Comparison of ENCODE assay signal across 38 cellular contexts in the genomic region with DNA sequence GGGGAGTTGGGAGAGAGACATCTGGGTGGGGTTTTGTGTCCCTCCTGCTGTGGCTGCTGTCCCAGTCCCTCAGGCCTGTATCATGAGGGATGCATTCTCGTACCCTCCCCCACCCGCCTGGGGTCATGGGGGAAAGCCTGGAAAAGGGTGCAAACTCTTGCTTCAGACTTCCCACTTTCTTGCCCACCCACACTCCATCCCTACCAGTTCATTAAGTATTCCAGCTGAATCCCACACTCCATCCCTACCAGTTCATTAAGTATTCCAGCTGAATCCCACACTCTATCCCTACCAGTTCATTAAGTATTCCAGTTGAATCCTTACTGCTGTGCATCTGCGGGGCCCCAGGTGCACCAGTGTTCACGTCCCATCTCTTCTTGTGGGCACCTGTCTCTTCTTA.
"Had no signal": no experiment of that assay in that cellular context is flagged by ENCODE, and none has a peak within 500 bp of the region (broad histone marks: within the 10 kb centered on the region; RNA-seq: fewer than 3 reads in every experiment).

No MANE protein-coding gene starts in this region.

- ATAC-seq: activated CD4-positive, CD25-positive, alpha-beta regulatory T cell treated with anti-CD3 and anti-CD28 coated beads, Interleukin-2, amount 50 U/mL, for 24 hours; activated CD8-positive, alpha-beta T cell treated with anti-CD3 and anti-CD28 coated beads for 36 hours; activated naive CD8-positive, alpha-beta T cell treated with anti-CD3 and anti-CD28 coated beads, Interleukin-2, amount 50 U/mL, for 24 hours; foreskin keratinocyte; T-helper 17 cell had no signal

- H3K27me3 Mint-ChIP-seq: activated naive CD8-positive, alpha-beta T cell treated with anti-CD3 and anti-CD28 coated beads for 36 hours; activated naive CD8-positive, alpha-beta T cell treated with anti-CD3 and anti-CD28 coated beads, Interleukin-2, amount 50 U/mL, for 24 hours; central memory CD8-positive, alpha-beta T cell had no signal

- FAIRE-seq: bronchial epithelial cell had no signal

- H3K4me1 Mint-ChIP-seq: activated B cell treated with CpG ODN at 0.5 μM for 24 hours; activated naive CD4-positive, alpha-beta T cell treated with anti-CD3 and anti-CD28 coated beads, Interleukin-2, amount 50 U/mL, for 24 hours; activated naive CD8-positive, alpha-beta T cell treated with anti-CD3 and anti-CD28 coated beads for 36 hours; activated naive CD8-positive, alpha-beta T cell treated with anti-CD3 and anti-CD28 coated beads, Interleukin-2, amount 50 U/mL, for 24 hours; central memory CD8-positive, alpha-beta T cell had no signal

- H3K9me3 Mint-ChIP-seq: activated B cell treated with CpG ODN at 0.5 μM for 24 hours; activated CD8-positive, alpha-beta T cell treated with anti-CD3 and anti-CD28 coated beads for 36 hours; activated naive CD4-positive, alpha-beta T cell treated with anti-CD3 and anti-CD28 coated beads for 36 hours; activated naive CD4-positive, alpha-beta T cell treated with anti-CD3 and anti-CD28 coated beads, Interleukin-2, amount 50 U/mL, for 24 hours; activated naive CD8-positive, alpha-beta T cell treated with anti-CD3 and anti-CD28 coated beads for 36 hours; activated naive CD8-positive, alpha-beta T cell treated with anti-CD3 and anti-CD28 coated beads, Interleukin-2, amount 50 U/mL, for 24 hours; activated T-helper 1 cell treated with anti-CD3 and anti-CD28 coated beads, Interleukin-12 subunit alpha, Interleukin-12 subunit beta, Interleukin-2, Interleukin-4 antibody, amounts not matched to agents 30 ng/mL and 10 ng/mL and 1 ng/mL, durations not matched to agents 14 hours and 24 hours and 36 hours; activated T-helper 2 cell treated with anti-CD3 and anti-CD28 coated beads, Interferon-gamma antibody, Interleukin-2, Interleukin-4, amounts not matched to agents 10 μg/mL and 5 μg/mL and 100 μg/mL, durations not matched to agents 14 hours and 24 hours and 36 hours; central memory CD8-positive, alpha-beta T cell; dendritic cell treated with granulocyte-macrophage colony-stimulating factor and Interleukin-4, amounts not matched to agents 40 ng/mL and 50 ng/mL, for 4 days; T-helper 2 cell treated with Interferon-gamma antibody and Interleukin-4, amounts not matched to agents 5 μg/mL and 100 μg/mL, for 36 hours had no signal

- H3K9me3 ChIP-seq: adrenal gland, esophagus muscularis mucosa, gastrocnemius medialis had no signal

- H3K4me3 ChIP-seq: adrenal gland, coronary artery, dorsolateral prefrontal cortex, esophagus muscularis mucosa, gastrocnemius medialis, heart left ventricle had no signal

- H3K4me3 Mint-ChIP-seq: activated B cell treated with CpG ODN at 0.5 μM for 24 hours; activated CD8-positive, alpha-beta T cell treated with anti-CD3 and anti-CD28 coated beads for 36 hours; activated naive CD4-positive, alpha-beta T cell treated with anti-CD3 and anti-CD28 coated beads for 36 hours; activated naive CD4-positive, alpha-beta T cell treated with anti-CD3 and anti-CD28 coated beads, Interleukin-2, amount 50 U/mL, for 24 hours; activated naive CD8-positive, alpha-beta T cell treated with anti-CD3 and anti-CD28 coated beads for 36 hours; activated naive CD8-positive, alpha-beta T cell treated with anti-CD3 and anti-CD28 coated beads, Interleukin-2, amount 50 U/mL, for 24 hours; activated T-helper 1 cell treated with anti-CD3 and anti-CD28 coated beads, Interleukin-12 subunit alpha, Interleukin-12 subunit beta, Interleukin-2, Interleukin-4 antibody, amounts not matched to agents 30 ng/mL and 10 ng/mL and 1 ng/mL, durations not matched to agents 14 hours and 24 hours and 36 hours; central memory CD8-positive, alpha-beta T cell; dendritic cell treated with granulocyte-macrophage colony-stimulating factor and Interleukin-4, amounts not matched to agents 40 ng/mL and 50 ng/mL, for 4 days; T-helper 17 cell; T-helper 2 cell treated with Interferon-gamma antibody and Interleukin-4, amounts not matched to agents 5 μg/mL and 100 μg/mL, for 36 hours had no signal

- DNase-seq: activated B cell treated with CpG ODN at 0.5 μM for 24 hours; activated CD4-positive, alpha-beta T cell treated with anti-CD3 and anti-CD28 coated beads for 48 hours; activated CD4-positive, alpha-beta T cell treated with anti-CD3 and anti-CD28 coated beads, Interleukin-2, amount 50 U/mL, for 1 hour; activated CD4-positive, alpha-beta T cell treated with anti-CD3 and anti-CD28 coated beads, Interleukin-2, amount 50 U/mL, for 48 hours; activated CD8-positive, alpha-beta memory T cell treated with anti-CD3 and anti-CD28 coated beads for 24 hours; activated CD8-positive, alpha-beta memory T cell treated with anti-CD3 and anti-CD28 coated beads, Interleukin-2, amount 50 U/mL, for 4 hours; activated CD8-positive, alpha-beta T cell treated with anti-CD3 and anti-CD28 coated beads for 36 hours; activated effector memory CD4-positive, alpha-beta T cell treated with anti-CD3 and anti-CD28 coated beads, Interleukin-2, amount 50 U/mL, for 16 hours; activated naive CD4-positive, alpha-beta T cell treated with anti-CD3 and anti-CD28 coated beads for 36 hours; activated naive CD8-positive, alpha-beta T cell treated with anti-CD3 and anti-CD28 coated beads for 36 hours; activated naive CD8-positive, alpha-beta T cell treated with anti-CD3 and anti-CD28 coated beads, Interleukin-2, amount 50 U/mL, for 24 hours; activated T-cell treated with anti-CD3 and anti-CD28 coated beads, Interleukin-2, amount 50 U/mL, for 1 hour; activated T-cell treated with anti-CD3 and anti-CD28 coated beads, Interleukin-2, amount 50 U/mL, for 48 hours; adrenal gland; amygdala; aorta; brain microvascular endothelial cell; dorsolateral prefrontal cortex; effector memory CD4-positive, alpha-beta T cell; erythroblast; foreskin keratinocyte; gastrocnemius medialis; glutamatergic neuron; heart left ventricle; T-helper 1 cell; T-helper 17 cell; T1000 had no signal

- H3K27me3 ChIP-seq: adrenal gland, brain microvascular endothelial cell, dorsolateral prefrontal cortex, foreskin keratinocyte, gastrocnemius medialis, heart left ventricle had no signal

- H3K36me3 Mint-ChIP-seq: activated naive CD4-positive, alpha-beta T cell treated with anti-CD3 and anti-CD28 coated beads, Interleukin-2, amount 50 U/mL, for 24 hours; activated naive CD8-positive, alpha-beta T cell treated with anti-CD3 and anti-CD28 coated beads for 36 hours had no signal

- H3K27ac ChIP-seq: adrenal gland, brain microvascular endothelial cell, coronary artery, dorsolateral prefrontal cortex, esophagus muscularis mucosa, foreskin keratinocyte, gastrocnemius medialis, heart left ventricle had no signal

- H3K4me1 ChIP-seq: adrenal gland had no signal

- H3K36me3 ChIP-seq: adrenal gland, brain microvascular endothelial cell, esophagus muscularis mucosa, gastrocnemius medialis, heart left ventricle, WERI-Rb-1 had no signal

- H3K27ac Mint-ChIP-seq: activated B cell treated with CpG ODN at 0.5 μM for 24 hours; activated CD8-positive, alpha-beta T cell treated with anti-CD3 and anti-CD28 coated beads for 36 hours; activated naive CD4-positive, alpha-beta T cell treated with anti-CD3 and anti-CD28 coated beads for 36 hours; activated naive CD4-positive, alpha-beta T cell treated with anti-CD3 and anti-CD28 coated beads, Interleukin-2, amount 50 U/mL, for 24 hours; activated naive CD8-positive, alpha-beta T cell treated with anti-CD3 and anti-CD28 coated beads for 36 hours; activated naive CD8-positive, alpha-beta T cell treated with anti-CD3 and anti-CD28 coated beads, Interleukin-2, amount 50 U/mL, for 24 hours; activated T-helper 1 cell treated with anti-CD3 and anti-CD28 coated beads, Interleukin-12 subunit alpha, Interleukin-12 subunit beta, Interleukin-2, Interleukin-4 antibody, amounts not matched to agents 30 ng/mL and 10 ng/mL and 1 ng/mL, durations not matched to agents 14 hours and 24 hours and 36 hours; activated T-helper 2 cell treated with anti-CD3 and anti-CD28 coated beads, Interferon-gamma antibody, Interleukin-2, Interleukin-4, amounts not matched to agents 10 μg/mL and 5 μg/mL and 100 μg/mL, durations not matched to agents 14 hours and 24 hours and 36 hours; dendritic cell treated with granulocyte-macrophage colony-stimulating factor and Interleukin-4, amounts not matched to agents 40 ng/mL and 50 ng/mL, for 4 days; T-helper 17 cell; T-helper 2 cell treated with Interferon-gamma antibody and Interleukin-4, amounts not matched to agents 5 μg/mL and 100 μg/mL, for 36 hours had no signal
